2 cellular contexts compared by ENCODE assay signal in the genomic region with DNA sequence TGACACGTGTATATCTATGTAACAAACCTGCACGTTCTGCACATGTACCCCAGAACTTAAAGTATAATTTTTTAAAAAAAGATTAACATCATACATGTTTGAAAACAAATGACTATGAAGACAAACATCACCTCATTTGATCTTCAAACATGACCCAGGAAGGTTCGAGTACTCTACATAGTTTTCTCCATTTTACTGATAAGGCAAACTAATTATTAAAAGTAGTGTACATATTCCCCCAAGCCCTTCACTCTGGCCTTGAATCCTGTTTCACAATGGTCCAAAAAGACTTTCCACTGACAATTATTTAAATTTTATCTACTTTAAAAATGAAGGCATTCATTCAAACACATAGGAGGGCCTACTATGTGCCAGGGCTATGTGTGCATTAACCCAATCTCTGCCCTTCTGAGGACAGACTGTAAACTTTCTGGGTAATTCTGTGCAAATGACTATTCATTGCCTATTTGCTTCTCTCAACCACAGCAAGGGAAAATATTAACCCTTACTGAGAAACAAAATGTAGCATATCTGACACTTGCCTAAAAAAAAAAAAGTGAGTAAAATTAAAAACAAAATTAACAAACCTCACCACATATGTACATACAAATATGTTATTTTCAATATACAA.
TF ChIP-seq lines count a peak whose summit lies in the region.

No MANE protein-coding gene starts in this region.

TF ChIP-seq in K562, 482 proteins besides CTCF, POLR2A, EP300 and RAD21:
- TF ChIP-seq ZNF57 (CRISPR knock-in tag; IDR thresholded peaks at IDR 0.05) (no peak), ZKSCAN1 (IDR thresholded peaks at IDR 0.05; ENCODE audit: low read depth, low read length) (peak; percentile 76), ZFP1 (CRISPR knock-in tag; IDR thresholded peaks at IDR 0.05) (no peak), SAP30 (IDR thresholded peaks at IDR 0.05; ENCODE audit: borderline replicate concordance, insufficient read depth, low read depth, low read length, poor library complexity, severe bottlenecking) (no peak)

TF ChIP-seq in liver, 16 proteins besides CTCF, POLR2A, EP300 and RAD21:
- TF ChIP-seq RXRA (IDR thresholded peaks at IDR 0.05) (peak; percentile 62 to 66), HNF4A (conservative IDR thresholded peaks at IDR 0.05) (peak; percentile 30 to 41), YY1 (IDR thresholded peaks at IDR 0.05) (no peak), JUND (IDR thresholded peaks at IDR 0.05) (no peak)
